ENCODE assay signal across 2 cellular contexts in the genomic region with DNA sequence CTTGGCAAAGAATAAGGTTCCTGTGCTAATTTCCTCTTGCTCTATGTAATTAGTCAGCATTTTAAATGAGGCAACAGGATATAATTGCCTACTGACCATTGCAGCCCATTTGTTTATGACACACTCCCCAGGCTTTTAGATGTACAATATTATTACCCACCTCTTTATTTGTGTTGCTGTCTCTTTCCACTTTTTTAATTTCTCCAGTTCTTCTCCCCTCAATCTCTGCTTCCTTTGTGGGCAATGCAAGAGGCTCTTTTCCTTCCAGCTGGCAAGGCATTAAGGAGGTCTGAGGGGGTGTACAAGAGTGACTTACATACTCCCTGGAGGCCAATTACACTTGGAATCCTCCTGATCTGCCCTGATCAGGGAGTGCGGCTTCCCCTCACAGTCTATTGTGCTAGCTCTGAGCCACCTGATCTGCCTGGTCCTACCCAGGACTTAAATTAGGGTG.
TF ChIP-seq lines count a peak whose summit lies in the region.

No MANE protein-coding gene starts in this region.

TF ChIP-seq in HCT116, 20 proteins besides CTCF, POLR2A, EP300 and RAD21 (continued from another document):
- TF ChIP-seq, protein P1, sequence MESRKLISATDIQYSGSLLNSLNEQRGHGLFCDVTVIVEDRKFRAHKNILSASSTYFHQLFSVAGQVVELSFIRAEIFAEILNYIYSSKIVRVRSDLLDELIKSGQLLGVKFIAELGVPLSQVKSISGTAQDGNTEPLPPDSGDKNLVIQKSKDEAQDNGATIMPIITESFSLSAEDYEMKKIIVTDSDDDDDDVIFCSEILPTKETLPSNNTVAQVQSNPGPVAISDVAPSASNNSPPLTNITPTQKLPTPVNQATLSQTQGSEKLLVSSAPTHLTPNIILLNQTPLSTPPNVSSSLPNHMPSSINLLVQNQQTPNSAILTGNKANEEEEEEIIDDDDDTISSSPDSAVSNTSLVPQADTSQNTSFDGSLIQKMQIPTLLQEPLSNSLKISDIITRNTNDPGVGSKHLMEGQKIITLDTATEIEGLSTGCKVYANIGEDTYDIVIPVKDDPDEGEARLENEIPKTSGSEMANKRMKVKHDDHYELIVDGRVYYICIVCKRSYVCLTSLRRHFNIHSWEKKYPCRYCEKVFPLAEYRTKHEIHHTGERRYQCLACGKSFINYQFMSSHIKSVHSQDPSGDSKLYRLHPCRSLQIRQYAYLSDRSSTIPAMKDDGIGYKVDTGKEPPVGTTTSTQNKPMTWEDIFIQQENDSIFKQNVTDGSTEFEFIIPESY (IDR thresholded peaks at IDR 0.05; ENCODE audit: extremely low read depth, insufficient replicate concordance, low read length): no peak
- TF ChIP-seq CEBPB (IDR thresholded peaks at IDR 0.05; ENCODE audit: low read depth) (peak; percentile 71), EZH2 (IDR thresholded peaks at IDR 0.05) (no peak), ZFX (IDR thresholded peaks at IDR 0.05) (no peak), JUND (IDR thresholded peaks at IDR 0.05) (peak; percentile 66), SP1 (IDR thresholded peaks at IDR 0.05; ENCODE audit: low read depth) (peak; percentile 69), EGR1 (IDR thresholded peaks at IDR 0.05; ENCODE audit: low read depth) (peak; percentile 61), ELF1 (IDR thresholded peaks at IDR 0.05; ENCODE audit: borderline replicate concordance, low read depth) (no peak; the same call in 1 of the 2 replicates), SRF (IDR thresholded peaks at IDR 0.05; ENCODE audit: low read depth) (no peak; the same call in 1 of the 2 replicates)
- TF ChIP-seq, protein P2, sequence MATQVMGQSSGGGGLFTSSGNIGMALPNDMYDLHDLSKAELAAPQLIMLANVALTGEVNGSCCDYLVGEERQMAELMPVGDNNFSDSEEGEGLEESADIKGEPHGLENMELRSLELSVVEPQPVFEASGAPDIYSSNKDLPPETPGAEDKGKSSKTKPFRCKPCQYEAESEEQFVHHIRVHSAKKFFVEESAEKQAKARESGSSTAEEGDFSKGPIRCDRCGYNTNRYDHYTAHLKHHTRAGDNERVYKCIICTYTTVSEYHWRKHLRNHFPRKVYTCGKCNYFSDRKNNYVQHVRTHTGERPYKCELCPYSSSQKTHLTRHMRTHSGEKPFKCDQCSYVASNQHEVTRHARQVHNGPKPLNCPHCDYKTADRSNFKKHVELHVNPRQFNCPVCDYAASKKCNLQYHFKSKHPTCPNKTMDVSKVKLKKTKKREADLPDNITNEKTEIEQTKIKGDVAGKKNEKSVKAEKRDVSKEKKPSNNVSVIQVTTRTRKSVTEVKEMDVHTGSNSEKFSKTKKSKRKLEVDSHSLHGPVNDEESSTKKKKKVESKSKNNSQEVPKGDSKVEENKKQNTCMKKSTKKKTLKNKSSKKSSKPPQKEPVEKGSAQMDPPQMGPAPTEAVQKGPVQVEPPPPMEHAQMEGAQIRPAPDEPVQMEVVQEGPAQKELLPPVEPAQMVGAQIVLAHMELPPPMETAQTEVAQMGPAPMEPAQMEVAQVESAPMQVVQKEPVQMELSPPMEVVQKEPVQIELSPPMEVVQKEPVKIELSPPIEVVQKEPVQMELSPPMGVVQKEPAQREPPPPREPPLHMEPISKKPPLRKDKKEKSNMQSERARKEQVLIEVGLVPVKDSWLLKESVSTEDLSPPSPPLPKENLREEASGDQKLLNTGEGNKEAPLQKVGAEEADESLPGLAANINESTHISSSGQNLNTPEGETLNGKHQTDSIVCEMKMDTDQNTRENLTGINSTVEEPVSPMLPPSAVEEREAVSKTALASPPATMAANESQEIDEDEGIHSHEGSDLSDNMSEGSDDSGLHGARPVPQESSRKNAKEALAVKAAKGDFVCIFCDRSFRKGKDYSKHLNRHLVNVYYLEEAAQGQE (IDR thresholded peaks at IDR 0.05; ENCODE audit: low read depth): no peak
- TF ChIP-seq, protein P3, sequence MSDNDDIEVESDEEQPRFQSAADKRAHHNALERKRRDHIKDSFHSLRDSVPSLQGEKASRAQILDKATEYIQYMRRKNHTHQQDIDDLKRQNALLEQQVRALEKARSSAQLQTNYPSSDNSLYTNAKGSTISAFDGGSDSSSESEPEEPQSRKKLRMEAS (IDR thresholded peaks at IDR 0.05): peak; percentile 24

TF ChIP-seq in SK-N-SH, 30 proteins besides CTCF, POLR2A, EP300 and RAD21 (continued from another document):
- no peak for TF ChIP-seq FOSL2 (IDR thresholded peaks at IDR 0.05; ENCODE audit: borderline replicate concordance, low read depth)
